Comparison of ENCODE assay signal across 31 cellular contexts in genomic region chr11:119942583-119943338, GRCh38.
A peak's percentile ranks its signal among the peaks of the same experiment; 100 is the strongest.
DNase-seq lines count a peak whose midpoint lies in the region; ATAC-seq, FAIRE-seq and TF ChIP-seq lines count a peak whose summit lies in the region.
"Had no signal": no experiment of that assay in that cellular context is flagged by ENCODE, and none has a peak within 500 bp of the region (broad histone marks: within the 10 kb centered on the region; RNA-seq: fewer than 3 reads in every experiment).

No MANE protein-coding gene starts in this region.

- H2BK5ac ChIP-seq in IMR-90 (ENCODE audit: low read depth, low read length, poor library complexity, severe bottlenecking), result no peak overlapping the region
- H2BK5ac ChIP-seq in H1 (ENCODE audit: low read depth, low read length), result no peak overlapping the region
- H2BK5ac ChIP-seq in neuronal stem cell (ENCODE audit: low read length), result no peak overlapping the region

- H4K5ac ChIP-seq in IMR-90 (ENCODE audit: low read depth, low read length) (no peak overlapping the region), H1 (ENCODE audit: insufficient read length, low read depth, low read length) (no peak overlapping the region)

- H3K27me3 ChIP-seq in IMR-90 (ENCODE audit: control insufficient read depth, insufficient read depth, low read length) (peaks cover 3% of the 10 kb centered on the region; the same call in 1 of the 2 replicates), H1 (replicated peaks in 1 of 4; ENCODE audit: control insufficient read depth in 3 of 4, extremely low read depth in 1 of 4, insufficient read depth in 3 of 4, low read length in 3 of 4) (no peaks in the 10 kb centered on the region; a peak in 1 of 7 replicates), HepG2 (ENCODE audit: control insufficient read depth in 1 of 2, insufficient read depth in 2 of 2, low read length in 2 of 2) (peaks cover 2 to 3% of the 10 kb centered on the region in 2 experiments; a peak in 3 of 5 replicates), neuronal stem cell (ENCODE audit: control insufficient read depth in 3 of 3, insufficient read depth in 3 of 3, low read depth in 1 of 3, low read length in 3 of 3) (no peaks in the 10 kb centered on the region)
- H3K27me3 ChIP-seq: ascending aorta, BLaER1, ovary, right atrium auricular region had no signal

- no peak for TF ChIP-seq CTCF in IMR-90 (conservative IDR thresholded peaks at IDR 0.05; ENCODE audit: low read depth, low read length)
- TF ChIP-seq CTCF in H1 (IDR thresholded peaks at IDR 0.05; ENCODE audit: control extremely low read depth in 1 of 3, insufficient read depth in 1 of 3, low read depth in 1 of 3, low read length in 3 of 3), result no peak
- TF ChIP-seq CTCF in HepG2 (CRISPR knock-in tag; IDR thresholded peaks at IDR 0.05), result no peak
- TF ChIP-seq CTCF in activated CD8-positive, alpha-beta T cell treated with anti-CD3 and anti-CD28 coated beads for 36 hours (IDR thresholded peaks at IDR 0.05), result no peak

- no peak overlapping the region for H4K8ac ChIP-seq in IMR-90 (ENCODE audit: low read depth in 2 of 2, low read length in 2 of 2)
- H4K8ac ChIP-seq in H1 (ENCODE audit: extremely low read depth, insufficient read depth, low read length), result no peak overlapping the region
- H4K8ac ChIP-seq in neuronal stem cell (ENCODE audit: low read depth, low read length), result no peak overlapping the region

- no peaks in the 10 kb centered on the region for H3K9me3 Mint-ChIP-seq in activated CD8-positive, alpha-beta T cell treated with anti-CD3 and anti-CD28 coated beads for 36 hours
- peaks cover 0 to 2% (median 0%) of the 10 kb centered on the region in 6 donors for H3K9me3 Mint-ChIP-seq in immature natural killer cell
- H3K9me3 Mint-ChIP-seq: activated CD4-positive, alpha-beta T cell treated with anti-CD3 and anti-CD28 coated beads, Interleukin-2, amount 10 ng/mL, durations not matched to agents 24 days and 14 days; activated naive CD4-positive, alpha-beta T cell treated with anti-CD3 and anti-CD28 coated beads, Interleukin-2, amount 50 U/mL, for 24 hours; dendritic cell treated with granulocyte-macrophage colony-stimulating factor and Interleukin-4, amounts not matched to agents 40 ng/mL and 50 ng/mL, for 4 days; natural killer cell treated with Interleukin-12 subunit alpha and Interleukin-12 subunit beta and Interleukin-15 and Interleukin-18, amount 100 ng/mL, for 72 hours had no signal

- no peak overlapping the region for H3K4me3 Mint-ChIP-seq in activated CD8-positive, alpha-beta T cell treated with anti-CD3 and anti-CD28 coated beads for 36 hours
- no peak overlapping the region for H3K4me3 Mint-ChIP-seq in immature natural killer cell
- H3K4me3 Mint-ChIP-seq: activated CD4-positive, alpha-beta T cell treated with anti-CD3 and anti-CD28 coated beads, Interleukin-2, amount 10 ng/mL, durations not matched to agents 24 days and 14 days; activated naive CD4-positive, alpha-beta T cell treated with anti-CD3 and anti-CD28 coated beads, Interleukin-2, amount 50 U/mL, for 24 hours; dendritic cell treated with granulocyte-macrophage colony-stimulating factor and Interleukin-4, amounts not matched to agents 40 ng/mL and 50 ng/mL, for 4 days; natural killer cell treated with Interleukin-12 subunit alpha and Interleukin-12 subunit beta and Interleukin-15 and Interleukin-18, amount 100 ng/mL, for 72 hours had no signal

- peaks cover 10% of the 10 kb centered on the region for H3K27me3 Mint-ChIP-seq in activated CD8-positive, alpha-beta T cell treated with anti-CD3 and anti-CD28 coated beads for 36 hours
- H3K27me3 Mint-ChIP-seq in immature natural killer cell (ENCODE audit: low read depth in 3 of 3), result peaks cover 6 to 8% (median 6%) of the 10 kb centered on the region in 3 donors

- ATAC-seq in IMR-90 (ENCODE audit: low read depth) (no peak), HepG2 (no peak)
- ATAC-seq in activated CD8-positive, alpha-beta T cell treated with anti-CD3 and anti-CD28 coated beads for 36 hours, result no peak
- ATAC-seq: PC-3 had no signal

- FAIRE-seq in H1 (lab: Jason Lieb, UNC) (no peak), HepG2 (lab: Jason Lieb, UNC) (no peak)
- FAIRE-seq: keratinocyte had no signal

- WGBS in IMR-90 (ENCODE audit: extremely low coverage in 2 of 2, insufficient read length in 1 of 2), 2 experiments, result 75% methylated on average over 4 of the region's 7 CpGs; no CpG with 5 or more reads in 1 of the 2 experiments
- WGBS in H1 (ENCODE audit: extremely low coverage in 1 of 2, insufficient coverage in 1 of 2, insufficient read length in 1 of 2, insufficient replicate concordance in 2 of 2, low coverage in 1 of 2, low lambda C conversion rate in 2 of 2, missing lambda C conversion rate in 1 of 2), 2 experiments, result 93% methylated on average over 7 of the region's 7 CpGs; no CpG with 5 or more reads in 1 of the 2 experiments
- 27% methylated on average over 7 of the region's 7 CpGs for WGBS in HepG2 (ENCODE audit: low lambda C conversion rate)
- no CpG with 5 or more reads among the region's 7 CpGs for WGBS in neuronal stem cell (ENCODE audit: extremely low coverage in 2 of 2, insufficient read length in 2 of 2, insufficient replicate concordance in 1 of 2), 2 donors

- H3K79me1 ChIP-seq in IMR-90 (ENCODE audit: low read depth in 1 of 2, low read length in 2 of 2), result no peaks in the 10 kb centered on the region
- no peaks in the 10 kb centered on the region for H3K79me1 ChIP-seq in H1 (ENCODE audit: low read depth, low read length)
- H3K79me1 ChIP-seq in neuronal stem cell (ENCODE audit: low read depth, low read length), result no peaks in the 10 kb centered on the region

- H3K4me2 ChIP-seq in IMR-90 (ENCODE audit: low read depth, low read length) (no peak overlapping the region), H1 (ENCODE audit: insufficient read depth in 1 of 2, low read depth in 2 of 2, low read length in 2 of 2) (no peak overlapping the region), HepG2 (ENCODE audit: low read depth, low read length) (no peak overlapping the region), neuronal stem cell (ENCODE audit: insufficient read depth, low read length, poor library complexity, severe bottlenecking) (no peak overlapping the region)
- H3K4me2 ChIP-seq: BLaER1 had no signal

- H2AFZ ChIP-seq in IMR-90 (replicated peaks; ENCODE audit: low read length, poor library complexity) (no peak overlapping the region), H1 (ENCODE audit: low read length) (no peak overlapping the region), HepG2 (ENCODE audit: low read length) (no peak overlapping the region), neuronal stem cell (ENCODE audit: low read length) (no peak overlapping the region)

- TF ChIP-seq EP300 in H1 (IDR thresholded peaks at IDR 0.05; ENCODE audit: borderline replicate concordance in 1 of 2, low read depth in 2 of 2, low read length in 2 of 2) (no peak), HepG2 (IDR thresholded peaks at IDR 0.05; ENCODE audit: low read depth in 2 of 2, low read length in 2 of 2) (no peak), HepG2 (CRISPR knock-in tag; IDR thresholded peaks at IDR 0.05; ENCODE audit: borderline replicate concordance) (no peak)

- POLR2A ChIA-PET in IMR-90 (lab: Charles Lee; ENCODE audit: unreplicated experiment) (no interaction called here), H1 (lab: Charles Lee; ENCODE audit: partially characterized antibody) (no interaction called here), HepG2 (lab: Yijun Ruan, JAX) (no interaction called here)
- POLR2A ChIA-PET in activated CD8-positive, alpha-beta T cell treated with anti-CD3 and anti-CD28 coated beads for 36 hours (lab: Charles Lee), result no interaction called here

- no peak overlapping the region for H3K27ac Mint-ChIP-seq in activated CD8-positive, alpha-beta T cell treated with anti-CD3 and anti-CD28 coated beads for 36 hours
- no peak overlapping the region for H3K27ac Mint-ChIP-seq in immature natural killer cell
- H3K27ac Mint-ChIP-seq: activated CD4-positive, alpha-beta T cell treated with anti-CD3 and anti-CD28 coated beads, Interleukin-2, amount 10 ng/mL, durations not matched to agents 24 days and 14 days; activated naive CD4-positive, alpha-beta T cell treated with anti-CD3 and anti-CD28 coated beads, Interleukin-2, amount 50 U/mL, for 24 hours; dendritic cell treated with granulocyte-macrophage colony-stimulating factor and Interleukin-4, amounts not matched to agents 40 ng/mL and 50 ng/mL, for 4 days; natural killer cell treated with Interleukin-12 subunit alpha and Interleukin-12 subunit beta and Interleukin-15 and Interleukin-18, amount 100 ng/mL, for 72 hours had no signal

- CTCF ChIA-PET in IMR-90 (lab: Yijun Ruan, JAX) (interaction anchor here (1.4 kb wide), 1 partner anchor 10 kb away, joined by 3 read pairs; no protein-coding TSS in a partner anchor), H1 (lab: Charles Lee; ENCODE audit: partially characterized antibody) (interaction anchor here (0.6 to 4.8 kb wide), 21 partner anchors 9 to 526 kb away, joined by 3 to 18 read pairs (median 3); no protein-coding TSS in a partner anchor), HepG2 (lab: Yijun Ruan, JAX; ENCODE audit: low intra/inter-chr PET ratio, low total read pairs) (no interaction called here)
- CTCF ChIA-PET in activated CD8-positive, alpha-beta T cell treated with anti-CD3 and anti-CD28 coated beads for 36 hours (lab: Charles Lee), result interaction anchor here (1.1 kb wide), 1 partner anchor 10 kb away, joined by 3 read pairs; no protein-coding TSS in a partner anchor

- BruUV-seq in IMR-90 (replicated peaks; lab: Mats Ljungman, UMichigan) (no TSS peak), HepG2 (replicated peaks; lab: Mats Ljungman, UMichigan) (no TSS peak)

- no peak overlapping the region for H2AK9ac ChIP-seq in IMR-90 (replicated peaks; ENCODE audit: low read depth, low read length, poor library complexity)

- H3K4me1 ChIP-seq in IMR-90 (ENCODE audit: control insufficient read depth, insufficient read depth, low read length), result no peaks in the 10 kb centered on the region
- H3K4me1 ChIP-seq in H1 (replicated peaks in 1 of 4; ENCODE audit: control insufficient read depth in 3 of 4, insufficient read depth in 4 of 4, low read length in 3 of 4), result peaks cover 2 to 6% (median 3%) of the 10 kb centered on the region in 4 experiments; a peak in 4 of 7 replicates
- H3K4me1 ChIP-seq in HepG2 (ENCODE audit: insufficient read depth, low read length), result peaks cover 10% of the 10 kb centered on the region
- peaks cover 0 to 2% of the 10 kb centered on the region in 2 donors for H3K4me1 ChIP-seq in neuronal stem cell (ENCODE audit: control insufficient read depth in 2 of 2, insufficient read depth in 1 of 2, low read depth in 1 of 2, low read length in 2 of 2)
- H3K4me1 ChIP-seq: ascending aorta, spleen had no signal

- H2BK12ac ChIP-seq in H1 (ENCODE audit: low read depth, low read length) (peak overlapping the region; percentile 31; the same call in 1 of the 2 replicates), neuronal stem cell (ENCODE audit: low read length) (no peak overlapping the region)

- H3K4ac ChIP-seq in IMR-90 (ENCODE audit: low read depth, low read length) (no peak overlapping the region), H1 (replicated peaks; ENCODE audit: insufficient read length, low read depth, low read length) (no peak overlapping the region), neuronal stem cell (ENCODE audit: low read length) (no peak overlapping the region)

- H3K56ac ChIP-seq in IMR-90 (ENCODE audit: extremely low read depth, insufficient read depth, low read length) (no peak overlapping the region), H1 (replicated peaks; ENCODE audit: insufficient read length, low read depth, low read length) (no peak overlapping the region)

- no peak overlapping the region for H2BK15ac ChIP-seq in IMR-90 (ENCODE audit: low read depth, low read length)
- no peak overlapping the region for H2BK15ac ChIP-seq in H1 (ENCODE audit: low read length)
- H2BK15ac ChIP-seq in neuronal stem cell (ENCODE audit: low read length), result no peak overlapping the region

- H3K9me3 ChIP-seq in IMR-90 (ENCODE audit: control insufficient read depth, insufficient read depth, low read length), result no peaks in the 10 kb centered on the region
- no peaks in the 10 kb centered on the region for H3K9me3 ChIP-seq in H1 (ENCODE audit: insufficient read depth in 2 of 2, low read depth in 1 of 2, low read length in 1 of 2)
- H3K9me3 ChIP-seq in HepG2 (ENCODE audit: low read length), result no peaks in the 10 kb centered on the region
- H3K9me3 ChIP-seq in neuronal stem cell (replicated peaks in 1 of 2; ENCODE audit: control insufficient read depth in 2 of 2, insufficient read depth in 1 of 2, low read depth in 1 of 2, low read length in 2 of 2), result no peaks in the 10 kb centered on the region
- H3K9me3 ChIP-seq: ascending aorta, BLaER1, esophagus muscularis mucosa, ovary, right atrium auricular region, spleen had no signal

- no peaks in the 10 kb centered on the region for H3K36me3 Mint-ChIP-seq in activated CD8-positive, alpha-beta T cell treated with anti-CD3 and anti-CD28 coated beads for 36 hours (ENCODE audit: low read depth)
- H3K36me3 Mint-ChIP-seq in immature natural killer cell, result no peaks in the 10 kb centered on the region
- H3K36me3 Mint-ChIP-seq: activated naive CD4-positive, alpha-beta T cell treated with anti-CD3 and anti-CD28 coated beads, Interleukin-2, amount 50 U/mL, for 24 hours; natural killer cell treated with Interleukin-12 subunit alpha and Interleukin-12 subunit beta and Interleukin-15 and Interleukin-18, amount 100 ng/mL, for 72 hours had no signal

- no peak overlapping the region for H2BK120ac ChIP-seq in IMR-90 (ENCODE audit: low read depth, low read length)
- H2BK120ac ChIP-seq in H1 (replicated peaks; ENCODE audit: low read depth, low read length), result no peak overlapping the region
- H2BK120ac ChIP-seq in neuronal stem cell (ENCODE audit: low read depth, low read length), result no peak overlapping the region

- H3K9me1 ChIP-seq in IMR-90 (ENCODE audit: insufficient read depth, low read length), result no peaks in the 10 kb centered on the region

- in situ Hi-C loops in IMR-90 (cut with MboI; ENCODE audit: low sequenced_read_pairs), result no loop called here
- in situ Hi-C loops in HepG2 (cut with HindIII; ENCODE audit: extremely low pct_ligation_motif_present, low pct_unique_long_range_greater_than_20kb), result no loop called here

- H2BK20ac ChIP-seq in IMR-90 (ENCODE audit: low read depth, low read length) (no peak overlapping the region), H1 (ENCODE audit: low read length) (no peak overlapping the region)

- no peak for TF ChIP-seq RAD21 in IMR-90 (IDR thresholded peaks at IDR 0.05; ENCODE audit: low read length)
- TF ChIP-seq RAD21 in H1 (IDR thresholded peaks at IDR 0.05 in 1 of 2, conservative IDR thresholded peaks at IDR 0.05 in 1 of 2; ENCODE audit: low read depth in 2 of 2, low read length in 2 of 2), result no peak
- TF ChIP-seq RAD21 in HepG2 (CRISPR knock-in tag; IDR thresholded peaks at IDR 0.05), result no peak

- H4K20me1 ChIP-seq in IMR-90 (ENCODE audit: insufficient read depth, low read length) (no peaks in the 10 kb centered on the region), H1 (replicated peaks in 1 of 2; ENCODE audit: control insufficient read depth in 1 of 2, insufficient read depth in 2 of 2, low read length in 2 of 2) (no peaks in the 10 kb centered on the region), HepG2 (ENCODE audit: insufficient read depth, low read length) (no peaks in the 10 kb centered on the region)
- H4K20me1 ChIP-seq: BLaER1 had no signal

- H2AK5ac ChIP-seq in IMR-90 (ENCODE audit: low read depth, low read length) (no peak overlapping the region), H1 (ENCODE audit: low read depth, low read length) (no peak overlapping the region), neuronal stem cell (ENCODE audit: low read depth, low read length) (no peak overlapping the region)

- 0 out of 2 replicates have a peak, but pooled peaks cover 2% of the 10 kb centered on the region for H3K23me2 ChIP-seq in H1 (ENCODE audit: low read depth, low read length)

- H3K4me3 ChIP-seq in IMR-90 (ENCODE audit: insufficient read depth, low read depth, low read length) (no peak overlapping the region), H1 (ENCODE audit: extremely low read depth in 1 of 4, insufficient read depth in 2 of 4, low read depth in 3 of 4, low read length in 4 of 4) (no peak overlapping the region), HepG2 (replicated peaks in 1 of 3; ENCODE audit: insufficient read depth in 1 of 3, low read depth in 2 of 3, low read length in 3 of 3) (no peak overlapping the region), neuronal stem cell (ENCODE audit: low read length in 2 of 2) (no peak overlapping the region)
- H3K4me3 ChIP-seq: ascending aorta, BLaER1, esophagus muscularis mucosa, ovary, right atrium auricular region, spleen had no signal

- intact Hi-C loops in IMR-90 (cut with micrococcal nuclease) (no loop called here), HepG2 (cut with micrococcal nuclease; ENCODE audit: unreplicated experiment) (no loop called here)
- intact Hi-C loops in activated CD8-positive, alpha-beta T cell treated with anti-CD3 and anti-CD28 coated beads for 36 hours (cut with micrococcal nuclease), result no loop called here

- DNase-seq in EH (ENCODE audit: low read depth), result peak; percentile 15
- DNase-seq in IMR-90, result peak; percentile 2
- DNase-seq in H1 (ENCODE audit: low read depth in 1 of 2, low spot score in 2 of 2), result no peak
- no peak for DNase-seq in HepG2 (ENCODE audit: low spot score)
- no peak for DNase-seq in neuronal stem cell (ENCODE audit: low spot score)
- no peak for DNase-seq in activated CD8-positive, alpha-beta T cell treated with anti-CD3 and anti-CD28 coated beads for 36 hours
- DNase-seq in immature natural killer cell, result no peak
- DNase-seq in H4 (ENCODE audit: low spot score), result no peak
- DNase-seq: activated CD4-positive, alpha-beta T cell treated with anti-CD3 and anti-CD28 coated beads, Interleukin-2, amount 10 ng/mL, durations not matched to agents 24 days and 14 days; caudate nucleus; COR-L47; DND-41; Kasumi-1; NCI-H1694; NCI-H510A treated with DMSO at 0.1 percent for 48 hours; NK-92 treated with Interleukin-12 subunit alpha and Interleukin-12 subunit beta, amount 100 ng/mL, for 24 hours; ovary; PC-3; SHP77 treated with DMSO at 0.1 percent for 48 hours; spleen; T1000; WERI-Rb-1 had no signal

- H3K36me3 ChIP-seq in IMR-90 (ENCODE audit: control insufficient read depth, insufficient read depth, low read length) (no peaks in the 10 kb centered on the region), H1 (ENCODE audit: control insufficient read depth in 2 of 4, insufficient read depth in 4 of 4, low read length in 3 of 4) (no peaks in the 10 kb centered on the region), HepG2 (replicated peaks in 1 of 2; ENCODE audit: control insufficient read depth in 1 of 2, insufficient read depth in 2 of 2, low read length in 2 of 2) (no peaks in the 10 kb centered on the region), neuronal stem cell (replicated peaks in 1 of 2; ENCODE audit: control insufficient read depth in 2 of 2, insufficient read depth in 2 of 2, low read length in 2 of 2) (no peaks in the 10 kb centered on the region)
- H3K36me3 ChIP-seq: ascending aorta, BLaER1, esophagus muscularis mucosa, ovary, right atrium auricular region, spleen, WERI-Rb-1 had no signal

- dilution Hi-C loops in IMR-90 (cut with HindIII; ENCODE audit: low sequenced_read_pairs, unreplicated experiment), result no loop called here

- no peak overlapping the region for H3K23ac ChIP-seq in IMR-90 (ENCODE audit: low read depth, low read length)
- H3K23ac ChIP-seq in H1 (ENCODE audit: insufficient read length), result no peak overlapping the region
- no peak overlapping the region for H3K23ac ChIP-seq in neuronal stem cell (ENCODE audit: low read depth, low read length, poor library complexity)

- H3K27ac ChIP-seq in IMR-90 (ENCODE audit: insufficient read depth, low read length) (no peak overlapping the region), H1 (ENCODE audit: low read depth, low read length) (no peak overlapping the region), HepG2 (ENCODE audit: extremely low read length, insufficient read depth, low read length) (no peak overlapping the region), neuronal stem cell (replicated peaks; ENCODE audit: low read length) (no peak overlapping the region)
- H3K27ac ChIP-seq: ascending aorta, BLaER1, esophagus muscularis mucosa, HL-60, ovary, right atrium auricular region, spleen, WERI-Rb-1 had no signal

- H3K18ac ChIP-seq in IMR-90 (ENCODE audit: low read depth, low read length), result no peak overlapping the region
- no peak overlapping the region for H3K18ac ChIP-seq in H1 (ENCODE audit: extremely low read depth, low read length)
- H3K18ac ChIP-seq in neuronal stem cell (ENCODE audit: low read length), result no peak overlapping the region

- H3K14ac ChIP-seq in IMR-90 (replicated peaks; ENCODE audit: low read depth, low read length) (no peak overlapping the region), H1 (ENCODE audit: insufficient read length) (no peak overlapping the region), neuronal stem cell (ENCODE audit: low read length) (no peak overlapping the region)

- TF ChIP-seq POLR2A in IMR-90 (IDR thresholded peaks at IDR 0.05; ENCODE audit: low read depth, low read length), result no peak
- TF ChIP-seq POLR2A in H1 (IDR thresholded peaks at IDR 0.05; ENCODE audit: control extremely low read depth in 1 of 2, low read depth in 2 of 2, low read length in 2 of 2), result no peak
- TF ChIP-seq POLR2A in HepG2 (IDR thresholded peaks at IDR 0.05; ENCODE audit: insufficient read depth in 1 of 2, low read depth in 2 of 2, low read length in 2 of 2), result no peak

- H3K9ac ChIP-seq in IMR-90 (ENCODE audit: low read depth, low read length), result no peak overlapping the region
- no peak overlapping the region for H3K9ac ChIP-seq in H1 (replicated peaks in 1 of 4; ENCODE audit: extremely low read depth in 1 of 4, low read depth in 3 of 4, low read length in 3 of 4)
- no peak overlapping the region for H3K9ac ChIP-seq in HepG2 (ENCODE audit: insufficient read depth, low read depth, low read length)
- H3K9ac ChIP-seq in neuronal stem cell (ENCODE audit: low read depth, low read length, poor library complexity), result no peak overlapping the region
- H3K9ac ChIP-seq: BLaER1 had no signal

- H3K4me1 Mint-ChIP-seq in activated CD8-positive, alpha-beta T cell treated with anti-CD3 and anti-CD28 coated beads for 36 hours (ENCODE audit: low read depth), result no peaks in the 10 kb centered on the region
- no peaks in the 10 kb centered on the region for H3K4me1 Mint-ChIP-seq in immature natural killer cell
- H3K4me1 Mint-ChIP-seq: activated CD4-positive, alpha-beta T cell treated with anti-CD3 and anti-CD28 coated beads, Interleukin-2, amount 10 ng/mL, durations not matched to agents 24 days and 14 days; activated naive CD4-positive, alpha-beta T cell treated with anti-CD3 and anti-CD28 coated beads, Interleukin-2, amount 50 U/mL, for 24 hours had no signal

- no peak overlapping the region for H4K91ac ChIP-seq in IMR-90 (ENCODE audit: insufficient read depth, low read depth, low read length)
- no peak overlapping the region for H4K91ac ChIP-seq in H1 (replicated peaks; ENCODE audit: insufficient read length, low read length)
- no peak overlapping the region for H4K91ac ChIP-seq in neuronal stem cell (ENCODE audit: low read depth, low read length, poor library complexity)

- H3K79me2 ChIP-seq in H1 (ENCODE audit: control insufficient read depth in 1 of 2, insufficient read depth in 2 of 2, low read length in 2 of 2) (no peaks in the 10 kb centered on the region), HepG2 (ENCODE audit: insufficient read depth, low read length) (no peaks in the 10 kb centered on the region)

Comparison
In these comparisons a context has a peak if more than half of its experiments do, and no peak if none do; other contexts are left out.
1. DNase-seq: peak in EH (single experiment) and IMR-90 (single experiment); none in H1 (0 of 2), HepG2 (single experiment), neuronal stem cell (single experiment), activated CD8-positive, alpha-beta T cell treated with anti-CD3 and anti-CD28 coated beads for 36 hours (single experiment), immature natural killer cell (0 of 3) and H4 (single experiment).